In the genomic region with DNA sequence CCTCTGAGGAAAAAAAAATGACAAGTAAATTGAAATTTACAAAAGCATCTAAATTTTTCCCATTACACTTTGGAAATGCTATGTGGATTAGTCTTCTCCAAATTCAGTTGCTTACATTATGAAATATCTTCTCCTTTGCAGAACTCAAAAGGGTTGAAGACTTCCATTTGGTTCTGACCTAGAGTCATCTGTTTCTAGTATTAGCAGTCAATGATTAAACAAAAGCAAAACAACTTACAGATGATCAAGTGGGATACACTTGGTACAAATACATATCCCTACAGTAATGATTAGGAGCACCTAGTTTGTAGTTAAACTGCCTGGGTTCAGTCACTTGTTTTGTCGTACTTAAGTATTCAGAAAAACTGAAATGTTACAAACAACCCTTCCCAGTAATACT, we compare ENCODE assay signal across 14 cellular contexts.
DNase-seq lines count a peak whose midpoint lies in the region; ATAC-seq and TF ChIP-seq lines count a peak whose summit lies in the region.
"Had no signal": no experiment of that assay in that cellular context is flagged by ENCODE, and none has a peak within 500 bp of the region (broad histone marks: within the 10 kb centered on the region; RNA-seq: fewer than 3 reads in every experiment).

No MANE protein-coding gene starts in this region.

- TF ChIP-seq POLR2A in heart left ventricle (IDR thresholded peaks at IDR 0.05) (no peak), body of pancreas (IDR thresholded peaks at IDR 0.05) (no peak), vagina (IDR thresholded peaks at IDR 0.05) (no peak)

- H3K4me3 Mint-ChIP-seq in stimulated activated effector memory CD8-positive, alpha-beta T cell treated with anti-CD3 and anti-CD28 coated beads, Interleukin-12 subunit alpha, Interleukin-12 subunit beta, amount 100 ng/mL, for 72 hours, result no peak overlapping the region

- H3K4me1 ChIP-seq in heart left ventricle (peaks cover 10 to 87% (median 71%) of the 10 kb centered on the region in 12 donors), body of pancreas (peaks cover 53% of the 10 kb centered on the region), neutrophil (ENCODE audit: control insufficient read depth in 1 of 2, insufficient read depth in 1 of 2, low read depth in 1 of 2, low read length in 1 of 2) (peaks cover 49 to 53% of the 10 kb centered on the region in 2 experiments), vagina (peaks cover 68% of the 10 kb centered on the region)

- DNase-seq in heart left ventricle (no peak), Right ventricle myocardium superior (no peak), body of pancreas (no peak), vagina (ENCODE audit: extremely low spot score in 2 of 2) (no peak), superior temporal gyrus (ENCODE audit: extremely low spot score) (no peak), GM19240 (ENCODE audit: insufficient read length, low spot score) (no peak)
- no peak for DNase-seq in stimulated activated effector memory CD8-positive, alpha-beta T cell treated with anti-CD3 and anti-CD28 coated beads, Interleukin-12 subunit alpha, Interleukin-12 subunit beta, amount 100 ng/mL, for 72 hours (ENCODE audit: low spot score in 2 of 2)
- DNase-seq: activated gamma-delta T cell treated with Interleukin-2 at 50 U/mL for 16 hours; GOT3; MV-4-11; stimulated activated CD4-positive, alpha-beta T cell treated with anti-CD3 and anti-CD28 coated beads, Interleukin-1b, Interleukin-23, amount 100 ng/mL, for 48 hours had no signal

- no peaks in the 10 kb centered on the region for H3K36me3 ChIP-seq in heart left ventricle
- H3K36me3 ChIP-seq in body of pancreas (replicated peaks in 1 of 2; ENCODE audit: insufficient read depth in 1 of 2, low read depth in 2 of 2), result no peaks in the 10 kb centered on the region
- H3K36me3 ChIP-seq in neutrophil, result no peaks in the 10 kb centered on the region
- no peaks in the 10 kb centered on the region for H3K36me3 ChIP-seq in vagina

- ATAC-seq in heart left ventricle (no peak), Right ventricle myocardium superior (ENCODE audit: poor library complexity) (no peak), body of pancreas (no peak)
- ATAC-seq in stimulated activated effector memory CD8-positive, alpha-beta T cell treated with anti-CD3 and anti-CD28 coated beads, Interleukin-12 subunit alpha, Interleukin-12 subunit beta, amount 100 ng/mL, for 72 hours, result no peak

- H3K27ac Mint-ChIP-seq in stimulated activated effector memory CD8-positive, alpha-beta T cell treated with anti-CD3 and anti-CD28 coated beads, Interleukin-12 subunit alpha, Interleukin-12 subunit beta, amount 100 ng/mL, for 72 hours, result no peak overlapping the region
- H3K27ac Mint-ChIP-seq: progenitor cell of endocrine pancreas had no signal

- no peaks in the 10 kb centered on the region for H3K9me3 Mint-ChIP-seq in stimulated activated effector memory CD8-positive, alpha-beta T cell treated with anti-CD3 and anti-CD28 coated beads, Interleukin-12 subunit alpha, Interleukin-12 subunit beta, amount 100 ng/mL, for 72 hours

- no peak overlapping the region for H3K4me3 ChIP-seq in heart left ventricle
- H3K4me3 ChIP-seq in body of pancreas, result no peak overlapping the region
- H3K4me3 ChIP-seq in neutrophil (ENCODE audit: low read depth in 1 of 2, low read length in 1 of 2), result no peak overlapping the region
- no peak overlapping the region for H3K4me3 ChIP-seq in vagina
- H3K4me3 ChIP-seq: SJSA1 had no signal

- H3K27ac ChIP-seq in heart left ventricle (peak overlapping the region; percentile 68 to 94 (median 84)), body of pancreas (peak overlapping the region in 3 of 4 donors; percentile 23 to 70 (median 64)), neutrophil (peak overlapping the region; percentile 94), vagina (peak overlapping the region; percentile 72)
- H3K27ac ChIP-seq: SJSA1 had no signal

- intact Hi-C loops in heart left ventricle (cut with DNase I) (loop anchor here in 2 of 10 donors (5.0 to 10.0 kb wide), 3 partner anchors 37 to 133 kb away; no protein-coding TSS in a partner anchor), Right ventricle myocardium superior (cut with DNase I) (no loop called here), body of pancreas (cut with DNase I) (no loop called here), vagina (cut with DNase I) (no loop called here)

- no peaks in the 10 kb centered on the region for H3K9me3 ChIP-seq in heart left ventricle
- H3K9me3 ChIP-seq in body of pancreas, result no peaks in the 10 kb centered on the region
- no peaks in the 10 kb centered on the region for H3K9me3 ChIP-seq in neutrophil
- no peaks in the 10 kb centered on the region for H3K9me3 ChIP-seq in vagina
- H3K9me3 ChIP-seq: SJSA1 had no signal

- no peak for TF ChIP-seq CTCF in heart left ventricle (IDR thresholded peaks at IDR 0.05)
- TF ChIP-seq CTCF in body of pancreas (IDR thresholded peaks at IDR 0.05), result no peak
- TF ChIP-seq CTCF in neutrophil (IDR thresholded peaks at IDR 0.05), result no peak
- no peak for TF ChIP-seq CTCF in vagina (IDR thresholded peaks at IDR 0.05)

- H3K36me3 Mint-ChIP-seq in stimulated activated effector memory CD8-positive, alpha-beta T cell treated with anti-CD3 and anti-CD28 coated beads, Interleukin-12 subunit alpha, Interleukin-12 subunit beta, amount 100 ng/mL, for 72 hours, result peaks cover 26% of the 10 kb centered on the region

- WGBS in heart left ventricle, 4 donors, result 82 to 97% (median 93%) methylated on average over 1 of the region's 1 CpG
- WGBS in body of pancreas, 2 donors, result 89 to 94% methylated on average over 1 of the region's 1 CpG

- peaks cover 53% of the 10 kb centered on the region for H3K4me1 Mint-ChIP-seq in stimulated activated effector memory CD8-positive, alpha-beta T cell treated with anti-CD3 and anti-CD28 coated beads, Interleukin-12 subunit alpha, Interleukin-12 subunit beta, amount 100 ng/mL, for 72 hours

- H3K27me3 ChIP-seq in heart left ventricle (no peaks in the 10 kb centered on the region), body of pancreas (no peaks in the 10 kb centered on the region), neutrophil (no peaks in the 10 kb centered on the region), vagina (no peaks in the 10 kb centered on the region)
- H3K27me3 ChIP-seq: SJSA1 had no signal
